14 cellular contexts compared by ENCODE assay signal in the genomic region with DNA sequence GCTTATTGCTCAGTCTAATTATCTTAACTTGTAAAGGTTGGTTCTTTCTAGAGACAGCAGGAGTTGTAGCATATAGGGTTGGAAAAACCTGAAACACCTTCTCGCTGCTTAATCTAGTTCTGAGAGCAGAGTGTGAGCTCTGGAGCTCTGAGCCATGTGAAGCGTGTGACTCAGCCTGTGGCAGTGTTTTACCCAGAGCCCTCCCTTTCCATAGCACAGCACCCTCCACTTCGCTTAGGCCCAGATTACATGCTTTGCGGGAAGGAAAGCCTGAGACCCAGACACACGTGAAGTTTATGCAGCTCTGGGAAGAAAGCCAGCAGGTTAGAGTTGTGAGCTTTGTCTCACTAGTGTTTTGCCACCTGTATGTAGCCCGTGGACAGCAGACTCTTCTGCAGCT.
DNase-seq lines count a peak whose midpoint lies in the region; ATAC-seq and TF ChIP-seq lines count a peak whose summit lies in the region.
"Had no signal": no experiment of that assay in that cellular context is flagged by ENCODE, and none has a peak within 500 bp of the region (broad histone marks: within the 10 kb centered on the region; RNA-seq: fewer than 3 reads in every experiment).

No MANE protein-coding gene starts in this region.

- no peak overlapping the region for H3K4me3 Mint-ChIP-seq in mesothelial cell of epicardium
- H3K4me3 Mint-ChIP-seq: T-cell had no signal

- H3K27ac Mint-ChIP-seq in mesothelial cell of epicardium = peak overlapping the region; percentile 66

- H3K9me3 Mint-ChIP-seq in mesothelial cell of epicardium = peaks cover 2% of the 10 kb centered on the region
- H3K9me3 Mint-ChIP-seq: T-cell had no signal

- no peak for TF ChIP-seq CTCF in mesothelial cell of epicardium (IDR thresholded peaks at IDR 0.05; ENCODE audit: unreplicated experiment)

- H3K27me3 Mint-ChIP-seq in mesothelial cell of epicardium (ENCODE audit: low read depth) = no peaks in the 10 kb centered on the region
- H3K27me3 Mint-ChIP-seq: T-cell had no signal

- ATAC-seq in left ventricle myocardium superior = peak; percentile 77
- ATAC-seq in Right ventricle myocardium inferior = no peak
- no peak for ATAC-seq in HG03432 (IDR thresholded peaks at IDR 0.05; ENCODE audit: unreplicated experiment)
- no peak for ATAC-seq in HG03460 (IDR thresholded peaks at IDR 0.05; ENCODE audit: unreplicated experiment)
- ATAC-seq: gastroesophageal sphincter, HCT116, T-cell had no signal

- H3K36me3 Mint-ChIP-seq in mesothelial cell of epicardium = peaks cover 2% of the 10 kb centered on the region

- peaks cover 21% of the 10 kb centered on the region for H3K4me1 Mint-ChIP-seq in mesothelial cell of epicardium

- intact Hi-C loops in left ventricle myocardium superior (cut with micrococcal nuclease) (no loop called here), Right ventricle myocardium inferior (cut with DNase I) (loop anchor here (5.0 kb wide), 1 partner anchor 107 kb away; no protein-coding TSS in a partner anchor)

- DNase-seq in left ventricle myocardium superior (no peak), Right ventricle myocardium inferior (ENCODE audit: missing footprints) (no peak), amniotic epithelial cell (ENCODE audit: low read depth) (peak; percentile 83), mesothelial cell of epicardium (ENCODE audit: low spot score in 2 of 2, unreplicated experiment in 2 of 2) (no peak), SKM-1 (lab: John Stamatoyannopoulos, UW; ENCODE audit: unreplicated experiment) (no peak)
- DNase-seq: activated CD4-positive, CD25-positive, alpha-beta regulatory T cell treated with anti-CD3 and anti-CD28 coated beads, Interleukin-2, amount 50 U/mL, for 72 hours; NCI-H1417; NCI-H446; OCI-M1; T-cell had no signal
